17 cellular contexts compared by ENCODE assay signal in genomic region chr4:186392017-186392416, GRCh38.
DNase-seq lines count a peak whose midpoint lies in the region; ATAC-seq and TF ChIP-seq lines count a peak whose summit lies in the region.
"Had no signal": no experiment of that assay in that cellular context is flagged by ENCODE, and none has a peak within 500 bp of the region (broad histone marks: within the 10 kb centered on the region; RNA-seq: fewer than 3 reads in every experiment).

No MANE protein-coding gene starts in this region.

- H3K27me3 Mint-ChIP-seq in GM23338 (ENCODE audit: insufficient read depth, low read depth, poor library complexity) = no peaks in the 10 kb centered on the region
- no peaks in the 10 kb centered on the region for H3K27me3 Mint-ChIP-seq in neural crest cell (ENCODE audit: low read depth)
- no peaks in the 10 kb centered on the region for H3K27me3 Mint-ChIP-seq in type B pancreatic cell
- H3K27me3 Mint-ChIP-seq: CD4-positive, CD25-positive, alpha-beta regulatory T cell; CD8-positive, alpha-beta memory T cell; IgD-negative memory B cell had no signal

- no peaks in the 10 kb centered on the region for H3K36me3 Mint-ChIP-seq in GM23338 (ENCODE audit: low read depth)
- no peaks in the 10 kb centered on the region for H3K36me3 Mint-ChIP-seq in neural crest cell (ENCODE audit: low read depth)
- no peaks in the 10 kb centered on the region for H3K36me3 Mint-ChIP-seq in type B pancreatic cell
- H3K36me3 Mint-ChIP-seq: CD4-positive, CD25-positive, alpha-beta regulatory T cell; CD8-positive, alpha-beta memory T cell had no signal

- H3K4me3 Mint-ChIP-seq in GM23338 (no peak overlapping the region), neural crest cell (no peak overlapping the region), type B pancreatic cell (no peak overlapping the region)
- H3K4me3 Mint-ChIP-seq: CD4-positive, CD25-positive, alpha-beta regulatory T cell; CD8-positive, alpha-beta memory T cell; H9; IgD-negative memory B cell had no signal

- 0 out of 2 replicates have a peak, but pooled peaks cover 4% of the 10 kb centered on the region for H3K9me2 ChIP-seq in GM23338 (ENCODE audit: insufficient read depth)

- no peak overlapping the region for H3K27ac ChIP-seq in GM23338 (ENCODE audit: low read depth)
- no peak overlapping the region for H3K27ac ChIP-seq in effector memory CD4-positive, alpha-beta T cell (ENCODE audit: insufficient read depth, low read length, poor library complexity, severe bottlenecking)

- peak overlapping the region; percentile 69 for H2AFZ ChIP-seq in GM23338

- H3K27me3 ChIP-seq in GM23338 (ENCODE audit: insufficient read depth) = no peaks in the 10 kb centered on the region
- H3K27me3 ChIP-seq in effector memory CD4-positive, alpha-beta T cell (replicated peaks; ENCODE audit: control insufficient read depth, insufficient read depth, low read length, poor library complexity, severe bottlenecking) = no peaks in the 10 kb centered on the region
- H3K27me3 ChIP-seq: BE2C had no signal

- H3K4me3 ChIP-seq in GM23338 (no peak overlapping the region), epithelial cell of esophagus (ENCODE audit: low read length) (no peak overlapping the region)
- no peak overlapping the region for H3K4me3 ChIP-seq in effector memory CD4-positive, alpha-beta T cell (ENCODE audit: insufficient read depth, low read depth, low read length, poor library complexity, severe bottlenecking)

- ATAC-seq in GM23338 = no peak

- DNase-seq in GM23338 (ENCODE audit: low spot score) (no peak), epithelial cell of esophagus (ENCODE audit: low read depth) (peak; percentile 9), neural crest cell (ENCODE audit: low read depth, low spot score) (no peak), type B pancreatic cell (ENCODE audit: extremely low spot score, unreplicated experiment) (no peak), NCI-H345 treated with DMSO at 0.1 percent for 48 hours (lab: John Stamatoyannopoulos, UW; ENCODE audit: unreplicated experiment) (no peak)
- DNase-seq in effector memory CD4-positive, alpha-beta T cell = no peak
- DNase-seq: BE2C; C1 segment of cervical spinal cord; CD4-positive, CD25-positive, alpha-beta regulatory T cell; CD8-positive, alpha-beta memory T cell; COR-L47; DMS 273 treated with DMSO at 0.1 percent for 48 hours; DMS53; DND-41; EL; H9 had no signal

- no peaks in the 10 kb centered on the region for H3K9me3 ChIP-seq in effector memory CD4-positive, alpha-beta T cell (ENCODE audit: control insufficient read depth, low read length)
- H3K9me3 ChIP-seq: BE2C had no signal

- H3K27ac Mint-ChIP-seq in GM23338 (no peak overlapping the region), neural crest cell (ENCODE audit: unreplicated experiment) (peak overlapping the region; percentile 24), type B pancreatic cell (no peak overlapping the region)
- H3K27ac Mint-ChIP-seq: CD4-positive, CD25-positive, alpha-beta regulatory T cell; CD8-positive, alpha-beta memory T cell; H9; IgD-negative memory B cell had no signal

- no peaks in the 10 kb centered on the region for H3K36me3 ChIP-seq in GM23338 (ENCODE audit: insufficient read depth)
- H3K36me3 ChIP-seq in effector memory CD4-positive, alpha-beta T cell (ENCODE audit: control insufficient read depth, insufficient read depth, low read length) = no peaks in the 10 kb centered on the region
- H3K36me3 ChIP-seq: BE2C had no signal

- H3K4me1 Mint-ChIP-seq in GM23338 (peaks cover 9% of the 10 kb centered on the region), neural crest cell (no peaks in the 10 kb centered on the region), type B pancreatic cell (ENCODE audit: unreplicated experiment) (no peaks in the 10 kb centered on the region)
- H3K4me1 Mint-ChIP-seq: CD4-positive, CD25-positive, alpha-beta regulatory T cell; CD8-positive, alpha-beta memory T cell had no signal

- no peak overlapping the region for H3K4me2 ChIP-seq in GM23338

- peaks cover 11% of the 10 kb centered on the region; the same call in 1 of the 2 replicates for H3K4me1 ChIP-seq in GM23338 (ENCODE audit: insufficient read depth)
- no peaks in the 10 kb centered on the region for H3K4me1 ChIP-seq in effector memory CD4-positive, alpha-beta T cell (ENCODE audit: control insufficient read depth, insufficient read depth, low read length, poor library complexity, severe bottlenecking)
- H3K4me1 ChIP-seq: BE2C had no signal

- TF ChIP-seq CTCF in GM23338 (conservative IDR thresholded peaks at IDR 0.05; ENCODE audit: low read depth in 2 of 2) = no peak
- TF ChIP-seq CTCF in epithelial cell of esophagus (IDR thresholded peaks at IDR 0.05; ENCODE audit: insufficient read depth, low read depth, low read length, missing control alignments) = no peak
- TF ChIP-seq CTCF in neural crest cell (conservative IDR thresholded peaks at IDR 0.05) = no peak
- no peak for TF ChIP-seq CTCF in type B pancreatic cell (conservative IDR thresholded peaks at IDR 0.05)

- H3K9me3 Mint-ChIP-seq in GM23338 (no peaks in the 10 kb centered on the region), neural crest cell (no peaks in the 10 kb centered on the region), type B pancreatic cell (no peaks in the 10 kb centered on the region)
- H3K9me3 Mint-ChIP-seq: CD8-positive, alpha-beta memory T cell had no signal

- H4K20me1 ChIP-seq in GM23338 (replicated peaks; ENCODE audit: insufficient read depth) = no peaks in the 10 kb centered on the region

- H3K79me2 ChIP-seq in GM23338 (replicated peaks; ENCODE audit: insufficient read depth) = no peaks in the 10 kb centered on the region

- H3F3A ChIP-seq in GM23338 (replicated peaks; ENCODE audit: low read depth) = no peaks in the 10 kb centered on the region

TF ChIP-seq in GM23338, 12 proteins besides CTCF, POLR2A, EP300 and RAD21 (continues in another document):
- TF ChIP-seq JUNB (IDR thresholded peaks at IDR 0.05; ENCODE audit: unreplicated experiment) (no peak), ZNF462 (CRISPR knock-in tag; IDR thresholded peaks at IDR 0.05) (no peak), NANOG (IDR thresholded peaks at IDR 0.05; ENCODE audit: borderline replicate concordance) (no peak), ZNF331 (CRISPR knock-in tag; IDR thresholded peaks at IDR 0.05; ENCODE audit: low read depth) (no peak)
